Comparison of ENCODE assay signal across 25 cellular contexts in genomic region chr10:3648179-3648975, GRCh38.
"Had no signal": no experiment of that assay in that cellular context is flagged by ENCODE, and none has a peak within 500 bp of the region (broad histone marks: within the 10 kb centered on the region; RNA-seq: fewer than 3 reads in every experiment).

No MANE protein-coding gene starts in this region.

- H3K4me3 ChIP-seq: body of pancreas, colonic mucosa, pancreas, right lobe of liver, smooth muscle cell, stomach had no signal

- H3K4me3 Mint-ChIP-seq: activated CD4-positive, alpha-beta T cell treated with anti-CD3 and anti-CD28 coated beads for 36 hours; activated naive CD8-positive, alpha-beta T cell treated with anti-CD3 and anti-CD28 coated beads, Interleukin-2, amount 10 ng/mL, durations not matched to agents 7 days and 5 days; naive B cell; stimulated activated effector memory CD8-positive, alpha-beta T cell treated with anti-CD3 and anti-CD28 coated beads, Interleukin-12 subunit alpha, Interleukin-12 subunit beta, amount 100 ng/mL, for 72 hours; T-helper 2 cell treated with Interferon-gamma antibody and Interleukin-4, amounts not matched to agents 5 μg/mL and 100 μg/mL, for 36 hours; type B pancreatic cell had no signal

- H3K27ac ChIP-seq: body of pancreas, colonic mucosa, foreskin keratinocyte, neutrophil, pancreas, right lobe of liver, stomach had no signal

- DNase-seq: activated CD4-positive, alpha-beta T cell treated with anti-CD3 and anti-CD28 coated beads for 36 hours; activated CD4-positive, alpha-beta T cell treated with anti-CD3 and anti-CD28 coated beads, Interleukin-2, amount 50 U/mL, for 48 hours; activated naive CD4-positive, alpha-beta T cell treated with Interleukin-2 at 50 U/mL for 16 hours; activated naive CD8-positive, alpha-beta T cell treated with anti-CD3 and anti-CD28 coated beads, Interleukin-2, amount 10 ng/mL, durations not matched to agents 7 days and 5 days; activated T-cell treated with anti-CD3 and anti-CD28 coated beads, Interleukin-2, amount 50 U/mL, for 1 hour; amygdala; body of pancreas; central memory CD4-positive, alpha-beta T cell; colonic mucosa; foreskin keratinocyte; glutamatergic neuron; kidney; naive B cell; pancreas; right lobe of liver; stimulated activated CD4-positive, alpha-beta T cell treated with anti-CD3 and anti-CD28 coated beads, Interleukin-4, amount 100 ng/mL, for 24 hours; stomach had no signal

- FAIRE-seq: kidney, pancreas, TTC549 had no signal

- H3K36me3 Mint-ChIP-seq: activated naive CD8-positive, alpha-beta T cell treated with anti-CD3 and anti-CD28 coated beads, Interleukin-2, amount 10 ng/mL, durations not matched to agents 7 days and 5 days; naive B cell; stimulated activated effector memory CD8-positive, alpha-beta T cell treated with anti-CD3 and anti-CD28 coated beads, Interleukin-12 subunit alpha, Interleukin-12 subunit beta, amount 100 ng/mL, for 72 hours; type B pancreatic cell had no signal

- ATAC-seq: activated CD4-positive, alpha-beta T cell treated with anti-CD3 and anti-CD28 coated beads for 36 hours; body of pancreas; foreskin keratinocyte; left lobe of liver; pancreas; stimulated activated effector memory CD8-positive, alpha-beta T cell treated with anti-CD3 and anti-CD28 coated beads, Interleukin-12 subunit alpha, Interleukin-12 subunit beta, amount 100 ng/mL, for 72 hours had no signal

- H3K27me3 Mint-ChIP-seq: type B pancreatic cell had no signal

- H3K27ac Mint-ChIP-seq: activated CD4-positive, alpha-beta T cell treated with anti-CD3 and anti-CD28 coated beads for 36 hours; activated naive CD8-positive, alpha-beta T cell treated with anti-CD3 and anti-CD28 coated beads, Interleukin-2, amount 10 ng/mL, durations not matched to agents 7 days and 5 days; activated T-helper 2 cell treated with anti-CD3 and anti-CD28 coated beads, Interferon-gamma antibody, Interleukin-2, Interleukin-4, amounts not matched to agents 10 μg/mL and 5 μg/mL and 100 μg/mL, durations not matched to agents 14 hours and 24 hours and 36 hours; naive B cell; stimulated activated effector memory CD8-positive, alpha-beta T cell treated with anti-CD3 and anti-CD28 coated beads, Interleukin-12 subunit alpha, Interleukin-12 subunit beta, amount 100 ng/mL, for 72 hours; T-helper 2 cell treated with Interferon-gamma antibody and Interleukin-4, amounts not matched to agents 5 μg/mL and 100 μg/mL, for 36 hours; type B pancreatic cell had no signal

- H3K9me3 ChIP-seq: body of pancreas, colonic mucosa, neutrophil, pancreas, right lobe of liver, stomach had no signal

- H3K9me3 Mint-ChIP-seq: activated T-helper 2 cell treated with anti-CD3 and anti-CD28 coated beads, Interferon-gamma antibody, Interleukin-2, Interleukin-4, amounts not matched to agents 10 μg/mL and 5 μg/mL and 100 μg/mL, durations not matched to agents 14 hours and 24 hours and 36 hours; stimulated activated effector memory CD8-positive, alpha-beta T cell treated with anti-CD3 and anti-CD28 coated beads, Interleukin-12 subunit alpha, Interleukin-12 subunit beta, amount 100 ng/mL, for 72 hours; T-helper 2 cell treated with Interferon-gamma antibody and Interleukin-4, amounts not matched to agents 5 μg/mL and 100 μg/mL, for 36 hours; type B pancreatic cell had no signal

- H3K4me1 ChIP-seq: body of pancreas, colonic mucosa, foreskin keratinocyte, pancreas, right lobe of liver, stomach had no signal

- H3K36me3 ChIP-seq: colonic mucosa, neutrophil, pancreas, right lobe of liver, stomach had no signal

- H3K27me3 ChIP-seq: body of pancreas, colonic mucosa, foreskin keratinocyte, neutrophil, pancreas, right lobe of liver, stomach had no signal
